ENCODE assay signal across 9 cellular contexts in the genomic region with DNA sequence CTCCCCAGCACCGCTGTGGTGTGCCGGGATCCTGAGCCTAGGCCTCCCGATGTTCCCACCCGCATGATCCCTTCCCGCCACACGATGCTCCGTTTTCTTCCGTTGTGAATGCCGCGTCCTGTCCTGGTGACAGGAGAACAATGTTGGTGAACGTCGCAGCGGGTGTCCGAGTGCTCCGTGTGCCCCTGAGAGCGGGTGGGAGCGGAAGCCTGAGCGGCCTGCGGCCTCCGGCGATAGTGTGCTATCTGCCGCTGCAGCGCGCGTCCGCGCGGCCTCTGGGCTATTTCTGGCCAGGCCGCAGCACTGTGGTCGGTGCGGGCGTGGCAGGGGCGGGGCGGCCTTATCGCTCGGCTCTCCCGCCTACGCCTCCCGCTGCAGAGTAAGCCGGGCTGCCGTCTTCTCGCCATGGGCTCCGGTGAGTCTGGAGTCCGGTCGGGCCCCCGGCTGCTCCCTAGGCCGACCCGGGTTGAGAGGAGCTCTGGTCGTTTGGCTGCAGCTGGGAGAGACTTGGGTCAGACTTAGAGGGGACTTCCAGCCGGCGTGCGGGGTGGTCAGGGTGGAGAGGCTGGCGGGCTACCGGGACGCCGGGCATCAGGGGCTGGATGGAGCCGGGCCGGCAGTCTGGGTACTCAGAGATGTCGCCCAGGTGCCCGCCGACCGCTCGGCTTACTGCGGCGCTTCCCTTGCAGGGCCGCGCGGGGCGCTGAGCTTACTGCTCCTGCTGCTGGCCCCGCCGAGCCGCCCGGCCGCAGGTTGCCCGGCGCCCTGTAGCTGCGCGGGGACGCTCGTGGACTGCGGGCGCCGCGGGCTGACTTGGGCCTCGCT. TPM values are rescaled to one million over a fixed set of nuclear protein-coding genes. Genes with fewer than 3 reads are reported as not detected.
DNase-seq lines count a peak whose midpoint lies in the region; ATAC-seq and TF ChIP-seq lines count a peak whose summit lies in the region.
"Had no signal": no experiment of that assay in that cellular context is flagged by ENCODE, and none has a peak within 500 bp of the region (broad histone marks: within the 10 kb centered on the region; RNA-seq: fewer than 3 reads in every experiment).

A gene (plus strand): TSS at position 375 of the 825 bp plus-strand sequence. CDS start 31 bp downstream, at position 406.

- H3K27me3 ChIP-seq in dorsolateral prefrontal cortex, result peaks cover 0 to 4% (median 0%) of the 10 kb centered on the region in 45 donors

- peak; percentile 68 for DNase-seq in DMS53 (lab: John Stamatoyannopoulos, UW)
- peak; percentile 98 for DNase-seq in OCI-M1 (lab: John Stamatoyannopoulos, UW)
- peak; percentile 78 for DNase-seq in ecto neural progenitor cell (ENCODE audit: low spot score)
- no peak for DNase-seq in kidney glomerular epithelial cell (lab: John Stamatoyannopoulos, UW)
- DNase-seq in dorsolateral prefrontal cortex, result no peak
- no peak for DNase-seq in NCI-H1694 (lab: John Stamatoyannopoulos, UW)

- peaks cover 23% of the 10 kb centered on the region for H3K4me1 Mint-ChIP-seq in nephron

- H3K36me3 Mint-ChIP-seq in nephron (ENCODE audit: low read depth), result peaks cover 26% of the 10 kb centered on the region

- ATAC-seq in HG03571 (IDR thresholded peaks at IDR 0.05; ENCODE audit: unreplicated experiment), result no peak

- peaks cover 8% of the 10 kb centered on the region for H3K9me3 Mint-ChIP-seq in nephron
- H3K9me3 Mint-ChIP-seq: activated naive CD4-positive, alpha-beta T cell treated with anti-CD3 and anti-CD28 coated beads, Interleukin-2, amount 50 U/mL, for 24 hours had no signal

- H3K4me3 Mint-ChIP-seq in nephron, result peak within 1 kb of the TSS; percentile 66 to 76 (median 69)

- H3K27ac Mint-ChIP-seq in nephron, result peak within 1 kb of the TSS in 1 of 3 experiments; percentile 64
- H3K27ac Mint-ChIP-seq: activated naive CD4-positive, alpha-beta T cell treated with anti-CD3 and anti-CD28 coated beads, Interleukin-2, amount 50 U/mL, for 24 hours had no signal

- peaks cover 85% of the 10 kb centered on the region for H3K27me3 Mint-ChIP-seq in nephron (ENCODE audit: low read depth)

- peak within 1 kb of the TSS in 1 of 59 donors; percentile 21 for H3K27ac ChIP-seq in dorsolateral prefrontal cortex

- TF ChIP-seq CTCF in nephron (IDR thresholded peaks at IDR 0.05; ENCODE audit: unreplicated experiment in 3 of 3) (peak in 1 of 3 experiments; percentile 20), dorsolateral prefrontal cortex (IDR thresholded peaks at IDR 0.05 in 54 of 56, conservative IDR thresholded peaks at IDR 0.05 in 2 of 56; ENCODE audit: low read depth in 1 of 56, partially characterized antibody in 56 of 56) (no peak)

- intact Hi-C loops in dorsolateral prefrontal cortex (cut with DNase I), result no loop called here

- peak within 1 kb of the TSS in 5 of 59 donors; percentile 7 to 26 (median 22) for H3K4me3 ChIP-seq in dorsolateral prefrontal cortex

RNA-seq across cellular contexts. Expression of the gene that starts here (rescaled TPM):
- 10 to 100 TPM in 55 of 120 experiments, 1 to 10 TPM in 28, under 1 TPM in 1, not detected in 36; 0.95 to 53.7 (median 14.7) TPM for total RNA-seq in dorsolateral prefrontal cortex

Comparison
In these comparisons a context has a peak if more than half of its experiments do, and no peak if none do; other contexts are left out.
1. DNase-seq: peak in DMS53 (single experiment), OCI-M1 (single experiment) and ecto neural progenitor cell (single experiment); none in kidney glomerular epithelial cell (single experiment), dorsolateral prefrontal cortex (0 of 10) and NCI-H1694 (single experiment).